Comparison of ENCODE assay signal across 28 cellular contexts in the genomic region with DNA sequence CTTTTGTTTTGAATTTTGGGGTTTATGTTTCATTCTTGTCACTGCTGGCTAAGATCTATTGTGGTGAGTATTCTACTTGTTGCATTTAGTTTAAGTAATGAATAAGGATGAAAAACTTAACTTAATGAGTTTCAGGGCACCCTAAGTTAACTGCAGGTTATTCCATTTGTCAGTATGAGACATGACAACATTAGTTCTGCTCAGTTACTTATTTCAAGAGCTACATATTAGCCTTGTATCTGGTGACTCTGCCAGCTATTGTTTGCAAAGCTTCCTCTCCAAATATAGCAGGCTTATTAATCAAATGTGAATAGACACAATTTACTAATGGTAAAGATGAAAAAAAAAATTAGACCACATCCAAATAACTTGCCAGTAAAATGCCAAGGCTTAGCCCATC.
"Had no signal": no experiment of that assay in that cellular context is flagged by ENCODE, and none has a peak within 500 bp of the region (broad histone marks: within the 10 kb centered on the region; RNA-seq: fewer than 3 reads in every experiment).

No MANE protein-coding gene starts in this region.

- ATAC-seq: activated T-helper 17 cell treated with anti-CD3 and anti-CD28 coated beads, Interleukin-2, amount 50 U/mL, for 72 hours had no signal

- H3K27ac ChIP-seq: brain microvascular endothelial cell, cardiac muscle cell, Peyer's patch, RWPE1, SJCRH30 had no signal

- FAIRE-seq: TTC549 had no signal

- H3K4me1 Mint-ChIP-seq: activated CD4-positive, alpha-beta memory T cell treated with anti-CD3 and anti-CD28 coated beads, Interleukin-2, amount 10 ng/mL, durations not matched to agents 7 days and 5 days had no signal

- H3K27me3 Mint-ChIP-seq: activated B cell treated with CpG ODN at 0.5 μM for 24 hours; activated CD4-positive, alpha-beta memory T cell treated with anti-CD3 and anti-CD28 coated beads, Interleukin-2, amount 10 ng/mL, durations not matched to agents 7 days and 5 days; activated naive CD8-positive, alpha-beta T cell; activated T-helper 17 cell treated with anti-CD3 and anti-CD28 coated beads, Interleukin-2, amount 50 U/mL, for 72 hours had no signal

- H3K9me3 ChIP-seq: MG63, Peyer's patch, SJCRH30, SK-N-SH had no signal

- DNase-seq: activated B cell treated with CpG ODN at 0.5 μM for 24 hours; activated CD4-positive, alpha-beta memory T cell treated with anti-CD3 and anti-CD28 coated beads, Interleukin-2, amount 10 ng/mL, durations not matched to agents 7 days and 5 days; activated CD4-positive, alpha-beta T cell treated with anti-CD3 and anti-CD28 coated beads for 1 hour; activated CD4-positive, alpha-beta T cell treated with anti-CD3 and anti-CD28 coated beads, Interleukin-2, amount 50 U/mL, for 1 hour; activated gamma-delta T cell; activated naive CD4-positive, alpha-beta T cell treated with anti-CD3 and anti-CD28 coated beads for 36 hours; activated T-cell treated with anti-CD3 and anti-CD28 coated beads for 4 hours; activated T-cell treated with anti-CD3 and anti-CD28 coated beads, Interleukin-2, amount 50 U/mL, for 48 hours; amygdala; brain microvascular endothelial cell; MG63; MV-4-11; NCI-H1105; NCI-H1436; NCI-H1694 treated with DMSO at 0.1 percent for 48 hours; NCI-H2029 treated with DMSO at 0.1 percent for 48 hours; NCI-H524 treated with DMSO at 0.1 percent for 48 hours; NCI-H748 treated with DMSO at 0.1 percent for 48 hours; Peyer's patch; Right ventricle myocardium superior; SJCRH30; SK-N-SH; T-helper 9 cell had no signal

- H3K27ac Mint-ChIP-seq: activated B cell treated with CpG ODN at 0.5 μM for 24 hours; activated CD4-positive, alpha-beta memory T cell treated with anti-CD3 and anti-CD28 coated beads, Interleukin-2, amount 10 ng/mL, durations not matched to agents 7 days and 5 days; activated naive CD4-positive, alpha-beta T cell treated with anti-CD3 and anti-CD28 coated beads for 36 hours had no signal

- H3K27me3 ChIP-seq: brain microvascular endothelial cell, cardiac muscle cell, MG63, Peyer's patch, SJCRH30 had no signal

- H3K4me3 Mint-ChIP-seq: activated B cell treated with CpG ODN at 0.5 μM for 24 hours; activated CD4-positive, alpha-beta memory T cell treated with anti-CD3 and anti-CD28 coated beads, Interleukin-2, amount 10 ng/mL, durations not matched to agents 7 days and 5 days; activated naive CD4-positive, alpha-beta T cell treated with anti-CD3 and anti-CD28 coated beads for 36 hours; activated naive CD8-positive, alpha-beta T cell; activated T-helper 17 cell treated with anti-CD3 and anti-CD28 coated beads, Interleukin-2, amount 50 U/mL, for 72 hours had no signal

- H3K9me3 Mint-ChIP-seq: activated B cell treated with CpG ODN at 0.5 μM for 24 hours; activated CD4-positive, alpha-beta memory T cell treated with anti-CD3 and anti-CD28 coated beads, Interleukin-2, amount 10 ng/mL, durations not matched to agents 7 days and 5 days; activated naive CD4-positive, alpha-beta T cell treated with anti-CD3 and anti-CD28 coated beads for 36 hours; activated T-helper 17 cell treated with anti-CD3 and anti-CD28 coated beads, Interleukin-2, amount 50 U/mL, for 72 hours had no signal
